25 cellular contexts compared by ENCODE assay signal in the genomic region with DNA sequence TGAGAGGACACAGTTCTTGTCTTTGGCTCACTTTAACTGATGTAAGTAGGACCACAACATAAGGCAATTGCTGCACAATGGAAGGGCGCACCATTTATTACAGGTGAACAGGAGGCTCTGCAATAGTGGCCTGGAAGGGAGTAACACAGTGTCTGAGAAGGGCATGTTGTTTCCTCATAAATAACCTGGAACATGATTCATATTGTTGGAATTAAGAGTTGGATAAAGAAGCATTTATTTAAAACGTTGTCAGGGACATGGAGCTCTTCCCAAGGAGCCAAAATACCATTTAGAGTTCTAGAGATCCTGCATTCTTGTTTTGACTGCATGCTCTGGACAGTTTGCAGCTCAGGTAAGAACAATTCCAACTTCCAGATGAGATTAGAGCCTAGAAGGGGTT.
"Had no signal": no experiment of that assay in that cellular context is flagged by ENCODE, and none has a peak within 500 bp of the region (broad histone marks: within the 10 kb centered on the region; RNA-seq: fewer than 3 reads in every experiment).

No MANE protein-coding gene starts in this region.

- H3K27me3 ChIP-seq: brain microvascular endothelial cell, testis, vagina had no signal

- H3K4me1 ChIP-seq: vagina had no signal

- H3K9me3 ChIP-seq: spleen, testis, vagina had no signal

- H3K27me3 Mint-ChIP-seq: activated B cell treated with CpG ODN at 0.5 μM for 24 hours, T-helper 17 cell had no signal

- H3K36me3 ChIP-seq: brain microvascular endothelial cell, spleen, vagina had no signal

- H3K36me3 Mint-ChIP-seq: activated naive CD4-positive, alpha-beta T cell treated with anti-CD3 and anti-CD28 coated beads, Interleukin-2, amount 10 ng/mL, durations not matched to agents 7 days and 5 days; naive B cell; type B pancreatic cell had no signal

- H3K4me3 Mint-ChIP-seq: activated B cell treated with CpG ODN at 0.5 μM for 24 hours; activated naive CD4-positive, alpha-beta T cell treated with anti-CD3 and anti-CD28 coated beads, Interleukin-2, amount 10 ng/mL, durations not matched to agents 7 days and 5 days; activated T-cell treated with anti-CD3 and anti-CD28 coated beads, Interleukin-2, amount 50 U/mL, for 4 hours; naive B cell; T-helper 17 cell; type B pancreatic cell had no signal

- ATAC-seq: T-helper 17 cell had no signal

- H3K4me1 Mint-ChIP-seq: activated B cell treated with CpG ODN at 0.5 μM for 24 hours, naive B cell had no signal

- H3K27ac ChIP-seq: brain microvascular endothelial cell, testis, vagina had no signal

- H3K4me3 ChIP-seq: coronary artery, lung, spleen, testis, vagina had no signal

- H3K9me3 Mint-ChIP-seq: activated B cell treated with CpG ODN at 0.5 μM for 24 hours; activated T-cell treated with anti-CD3 and anti-CD28 coated beads, Interleukin-2, amount 50 U/mL, for 4 hours; activated T-helper 2 cell treated with anti-CD3 and anti-CD28 coated beads, Interferon-gamma antibody, Interleukin-2, Interleukin-4, amounts not matched to agents 10 μg/mL and 5 μg/mL and 100 μg/mL, durations not matched to agents 14 hours and 24 hours and 36 hours; type B pancreatic cell had no signal

- H3K27ac Mint-ChIP-seq: activated B cell treated with CpG ODN at 0.5 μM for 24 hours; activated naive CD4-positive, alpha-beta T cell treated with anti-CD3 and anti-CD28 coated beads, Interleukin-2, amount 10 ng/mL, durations not matched to agents 7 days and 5 days; activated T-helper 2 cell treated with anti-CD3 and anti-CD28 coated beads, Interferon-gamma antibody, Interleukin-2, Interleukin-4, amounts not matched to agents 10 μg/mL and 5 μg/mL and 100 μg/mL, durations not matched to agents 14 hours and 24 hours and 36 hours; naive B cell; T-helper 17 cell; type B pancreatic cell had no signal

- DNase-seq: activated B cell treated with CpG ODN at 0.5 μM for 24 hours; activated CD4-positive, alpha-beta T cell treated with anti-CD3 and anti-CD28 coated beads for 4 hours; activated CD4-positive, alpha-beta T cell treated with anti-CD3 and anti-CD28 coated beads, Interleukin-2, amount 50 U/mL, for 48 hours; activated CD8-positive, alpha-beta memory T cell treated with anti-CD3 and anti-CD28 coated beads, Interleukin-2, amount 50 U/mL, for 48 hours; activated naive CD4-positive, alpha-beta T cell treated with anti-CD3 and anti-CD28 coated beads, Interleukin-2, amount 10 ng/mL, durations not matched to agents 7 days and 5 days; activated T-cell treated with anti-CD3 and anti-CD28 coated beads, Interleukin-2, amount 50 U/mL, for 4 hours; aorta; brain microvascular endothelial cell; cerebellar nuclear complex; foreskin melanocyte; islet precursor cell; naive B cell; nucleus accumbens; posterior cingulate gyrus; spleen; stimulated activated CD4-positive, alpha-beta T cell treated with anti-CD3 and anti-CD28 coated beads, Interleukin-4, amount 100 ng/mL, for 1 hour; stimulated activated naive CD4-positive, alpha-beta T cell; SW 1271; T-helper 17 cell; testis had no signal
